ENCODE assay signal across 10 cellular contexts in the genomic region with DNA sequence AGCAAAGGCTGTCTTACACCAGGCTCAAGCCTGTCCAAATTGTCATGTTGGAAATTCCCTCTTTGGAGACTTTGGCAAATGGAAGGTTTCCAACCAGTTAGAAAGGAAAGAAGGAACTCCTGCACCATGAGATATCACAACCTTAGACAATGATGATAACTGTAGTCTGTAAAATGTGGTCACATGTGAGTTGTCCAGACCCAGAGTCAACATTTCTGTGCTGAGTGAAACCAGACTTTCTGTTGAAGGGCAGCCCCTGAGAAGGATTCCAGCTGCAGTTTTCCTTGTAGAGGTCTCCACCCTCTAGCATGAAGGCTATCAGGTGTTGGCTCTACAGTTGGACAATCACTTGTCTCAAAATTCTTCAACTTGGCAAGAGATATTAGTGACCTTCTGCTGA.
"Had no signal": no experiment of that assay in that cellular context is flagged by ENCODE, and none has a peak within 500 bp of the region (broad histone marks: within the 10 kb centered on the region; RNA-seq: fewer than 3 reads in every experiment).

No MANE protein-coding gene starts in this region.

- H2AFZ ChIP-seq: GM23248, GM23338 had no signal

- H3K27ac Mint-ChIP-seq: GM23338, H9, HFFc6 had no signal

- H3K4me3 Mint-ChIP-seq: GM23338, H9, HFFc6 had no signal

- H3K27ac ChIP-seq: GM23248 had no signal

- DNase-seq: GM23248, GOT3, H7, H9, HCEC 1CT, HFFc6 had no signal

- H3K4me2 ChIP-seq: GM23338 had no signal

- H3K9me3 Mint-ChIP-seq: GM23338, H9 had no signal

- H3K4me1 ChIP-seq: HAP-1 had no signal

- H3K4me1 Mint-ChIP-seq: GM23338, H9 had no signal

- H3K9me3 ChIP-seq: HAP-1 had no signal

- H3K9ac ChIP-seq: GM23248 had no signal

- H3K4me3 ChIP-seq: GM23248, GM23338, HAP-1 had no signal

- FAIRE-seq: H1, H54 had no signal

- H3K36me3 ChIP-seq: HAP-1 had no signal
